In the genomic region with DNA sequence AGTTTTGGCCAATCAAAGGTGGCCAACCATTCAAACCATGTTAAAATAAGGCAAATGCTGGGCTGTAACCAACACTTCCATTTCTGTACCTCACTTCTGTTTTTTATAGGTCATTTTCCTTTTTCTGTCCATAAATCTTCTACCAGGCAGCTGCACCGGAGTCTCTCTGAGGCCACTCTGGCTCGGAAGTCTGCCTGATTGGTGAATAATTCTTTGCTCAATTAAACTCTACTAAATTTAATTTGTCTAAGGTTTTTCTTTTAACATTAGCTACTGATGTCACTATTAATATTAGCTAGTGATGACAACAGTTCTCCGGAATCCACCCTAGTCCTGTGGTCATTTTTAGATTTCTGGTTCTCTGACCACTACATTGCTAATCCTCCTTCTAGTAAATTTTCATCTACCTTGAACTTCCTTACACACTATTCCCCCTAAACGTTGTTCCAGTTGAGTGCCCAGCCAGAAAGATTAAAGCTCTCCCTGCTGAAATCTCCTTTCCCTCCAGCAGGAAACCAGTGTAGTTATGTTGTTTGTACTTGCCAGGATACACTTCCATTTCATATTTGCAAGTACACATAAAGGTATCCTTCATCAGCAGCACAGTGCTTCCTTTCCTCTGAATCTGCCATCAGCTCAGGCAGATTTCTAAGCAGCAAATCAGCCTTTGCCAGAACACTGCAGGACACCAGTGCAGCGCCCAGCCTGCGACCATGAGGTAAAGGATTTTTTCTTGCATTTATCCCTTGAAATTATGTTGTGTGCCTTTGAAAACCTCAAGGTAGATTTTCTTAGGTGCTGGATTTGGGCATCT, we compare ENCODE assay signal across 10 cellular contexts. TPM values are rescaled to one million over a fixed set of nuclear protein-coding genes. Genes with fewer than 3 reads are reported as not detected.
A peak's percentile ranks its signal among the peaks of the same experiment; 100 is the strongest.
DNase-seq lines count a peak whose midpoint lies in the region; ATAC-seq and TF ChIP-seq lines count a peak whose summit lies in the region.
"Had no signal": no experiment of that assay in that cellular context is flagged by ENCODE, and none has a peak within 500 bp of the region (broad histone marks: within the 10 kb centered on the region; RNA-seq: fewer than 3 reads in every experiment).

No MANE protein-coding gene starts in this region.

- TF ChIP-seq POLR2A in prostate gland (IDR thresholded peaks at IDR 0.05): no peak

- H3K9me3 ChIP-seq in RWPE2 (ENCODE audit: severe bottlenecking): no peaks in the 10 kb centered on the region
- H3K9me3 ChIP-seq in prostate gland: no peaks in the 10 kb centered on the region

- H3K4me1 ChIP-seq in RWPE2 (ENCODE audit: insufficient read depth, poor library complexity, severe bottlenecking): peaks cover 50% of the 10 kb centered on the region
- H3K4me1 ChIP-seq in prostate gland (replicated peaks): peaks cover 7% of the 10 kb centered on the region

- H3K4me3 ChIP-seq in RWPE2 (ENCODE audit: severe bottlenecking): no peak overlapping the region
- no peak overlapping the region for H3K4me3 ChIP-seq in prostate gland
- no peak overlapping the region for H3K4me3 ChIP-seq in H7 (ENCODE audit: insufficient read depth, low read depth, low read length)

- ATAC-seq in RWPE2 (ENCODE audit: low read depth) (peak; percentile 15; the same call in 1 of the 3 replicates), GM19035 (IDR thresholded peaks at IDR 0.05; ENCODE audit: unreplicated experiment) (no peak), HG03354 (IDR thresholded peaks at IDR 0.05; ENCODE audit: poor library complexity, severe bottlenecking, unreplicated experiment) (no peak)

- peak overlapping the region; percentile 90 for H3K27ac ChIP-seq in RWPE2 (ENCODE audit: poor library complexity, severe bottlenecking)
- H3K27ac ChIP-seq in prostate gland: peak overlapping the region; percentile 49 to 59
- H3K27ac ChIP-seq: foreskin keratinocyte had no signal

- no peaks in the 10 kb centered on the region for H3K27me3 ChIP-seq in RWPE2 (ENCODE audit: insufficient read depth, poor library complexity, severe bottlenecking)
- H3K27me3 ChIP-seq in prostate gland (replicated peaks; ENCODE audit: insufficient read depth): no peaks in the 10 kb centered on the region
- H3K27me3 ChIP-seq in H7 (ENCODE audit: control insufficient read depth, insufficient read depth, low read length): no peaks in the 10 kb centered on the region
- H3K27me3 ChIP-seq: foreskin keratinocyte had no signal

- intact Hi-C loops in prostate gland (cut with DNase I): no loop called here

- no peak for TF ChIP-seq CTCF in RWPE2 (IDR thresholded peaks at IDR 0.05; ENCODE audit: poor library complexity, severe bottlenecking)
- TF ChIP-seq CTCF in prostate gland (IDR thresholded peaks at IDR 0.05): peak in 1 of 4 experiments; percentile 9

- DNase-seq in EL (peak; percentile 72), RWPE2 (ENCODE audit: low spot score) (no peak), glomerular visceral epithelial cell (ENCODE audit: extremely low spot score) (peak; percentile 95), prostate gland (ENCODE audit: low spot score) (no peak), H7 (no peak), DMS 273 (lab: John Stamatoyannopoulos, UW; ENCODE audit: unreplicated experiment) (no peak)
- DNase-seq: stimulated activated CD8-positive, alpha-beta memory T cell treated with anti-CD3 and anti-CD28 coated beads, Interleukin-4, amount 100 ng/mL, for 48 hours had no signal

- H3K36me3 ChIP-seq in RWPE2 (ENCODE audit: low read depth) (no peaks in the 10 kb centered on the region), prostate gland (no peaks in the 10 kb centered on the region), H7 (replicated peaks; ENCODE audit: control insufficient read depth, insufficient read depth, low read length) (no peaks in the 10 kb centered on the region)

- WGBS in prostate gland: 17% methylated on average over 6 of the region's 6 CpGs

RNA-seq across cellular contexts. Expression of gene IFIT2, which starts 18.5 kb away (rescaled TPM):
- total RNA-seq in prostate gland: 1 to 10 TPM; 4.1 TPM
- total RNA-seq in H7 (2014; rRNA removed; shearing (Covaris generic)): 0.18 and 0.45 TPM in 2 replicates

RNA-seq across cellular contexts. Expression of gene LIPA, which starts 31.8 kb away (rescaled TPM):
- 10 to 100 TPM; 25.6 to 37.2 TPM for total RNA-seq in prostate gland
- 10.1 and 14.9 TPM in 2 replicates for total RNA-seq in H7 (2014; rRNA removed; shearing (Covaris generic))

RNA-seq across cellular contexts. Expression of gene IFIT3, which starts 44.4 kb away (rescaled TPM):
- 1 to 10 TPM; 6.4 to 9.5 TPM for total RNA-seq in prostate gland
- 0.22 and 0.45 TPM in 2 replicates for total RNA-seq in H7 (2014; rRNA removed; shearing (Covaris generic))

Comparison
In these comparisons a context has a peak if more than half of its experiments do, and no peak if none do; other contexts are left out.
1. DNase-seq: peak in EL (single experiment) and glomerular visceral epithelial cell (single experiment); none in RWPE2 (single experiment), prostate gland (single experiment), H7 (single experiment) and DMS 273 (single experiment).